8 cellular contexts compared by ENCODE assay signal in genomic region chr5:138543730-138544104, GRCh38. TPM values are rescaled to one million over a fixed set of nuclear protein-coding genes. Genes with fewer than 3 reads are reported as not detected.
DNase-seq lines count a peak whose midpoint lies in the region; ATAC-seq and TF ChIP-seq lines count a peak whose summit lies in the region.

No MANE protein-coding gene starts in this region.

- peak overlapping the region; percentile 99 for H3K27ac ChIP-seq in A673 (ENCODE audit: low read depth, low read length, poor library complexity, severe bottlenecking)

- no peaks in the 10 kb centered on the region for H3K27me3 ChIP-seq in A673 (replicated peaks; ENCODE audit: insufficient read depth, low read depth, low read length, poor library complexity)
- H3K27me3 ChIP-seq in skeletal muscle satellite cell (ENCODE audit: control insufficient read depth, insufficient read depth, low read length): no peaks in the 10 kb centered on the region

- intact Hi-C loops in A673 (cut with micrococcal nuclease; ENCODE audit: unreplicated experiment) (loop anchor here (2.0 kb wide), 2 partner anchors 31 to 79 kb away; partner anchors contain the start of genes EGR1 and HSPA9), left ventricle myocardium superior (cut with micrococcal nuclease) (no loop called here)
- intact Hi-C loops in activated CD4-positive, alpha-beta memory T cell treated with anti-CD3 and anti-CD28 coated beads for 36 hours (cut with micrococcal nuclease): loop anchor here (1.0 to 10.0 kb wide), 8 partner anchors 32 to 1631 kb away; partner anchors contain the start of genes BRD8, CDC23, CYSTM1 and EGR1

- H3K36me3 ChIP-seq in A673 (ENCODE audit: insufficient read depth, low read length, poor library complexity, severe bottlenecking) (peaks cover 27% of the 10 kb centered on the region), skeletal muscle satellite cell (ENCODE audit: insufficient read depth, low read length) (peaks cover 30% of the 10 kb centered on the region)

- H3K4me3 ChIP-seq in A673 (ENCODE audit: low read depth, low read length, poor library complexity, severe bottlenecking) (peak overlapping the region; percentile 87), skeletal muscle satellite cell (ENCODE audit: low read length) (peak overlapping the region; percentile 88)

- peak overlapping the region; percentile 97 for H3K9ac ChIP-seq in skeletal muscle satellite cell (ENCODE audit: low read depth, low read length)

- H3K9me3 ChIP-seq in A673 (ENCODE audit: low read depth, low read length, poor library complexity, severe bottlenecking) (no peaks in the 10 kb centered on the region), skeletal muscle satellite cell (replicated peaks; ENCODE audit: low read length) (no peaks in the 10 kb centered on the region)

- POLR2A ChIA-PET in A673 (lab: Charles Lee; ENCODE audit: low non-redundant PET): interaction anchor here (0.9 kb wide), 1 partner anchor 25 kb away, joined by 3 read pairs; no protein-coding TSS in a partner anchor
- POLR2A ChIA-PET in activated CD4-positive, alpha-beta memory T cell treated with anti-CD3 and anti-CD28 coated beads for 36 hours (lab: Charles Lee): interaction anchor here (0.6 to 2.9 kb wide), 20 partner anchors 8 to 798 kb away, joined by 3 to 41 read pairs (median 4); partner anchors contain the start of genes CDC23, CDC25C, EGR1 and FAM53C

- H3K4me1 ChIP-seq in A673 (ENCODE audit: insufficient read depth, low read length, poor library complexity, severe bottlenecking): peaks cover 28% of the 10 kb centered on the region
- H3K4me1 ChIP-seq in skeletal muscle satellite cell (ENCODE audit: control insufficient read depth, insufficient read depth, low read length): peaks cover 36% of the 10 kb centered on the region

- H3K27ac Mint-ChIP-seq in activated CD4-positive, alpha-beta memory T cell treated with anti-CD3 and anti-CD28 coated beads for 36 hours: peak overlapping the region; percentile 100

- H3K27me3 Mint-ChIP-seq in activated CD4-positive, alpha-beta memory T cell treated with anti-CD3 and anti-CD28 coated beads for 36 hours: no peaks in the 10 kb centered on the region

- H3K4me3 Mint-ChIP-seq in activated CD4-positive, alpha-beta memory T cell treated with anti-CD3 and anti-CD28 coated beads for 36 hours: peak overlapping the region; percentile 98

- BruUV-seq in A673 (replicated peaks; lab: Mats Ljungman, UMichigan): TSS peak; percentile 82

- no peak for TF ChIP-seq CTCF in A673 (conservative IDR thresholded peaks at IDR 0.05; ENCODE audit: low read depth, low read length)

- H3K4me2 ChIP-seq in skeletal muscle satellite cell (ENCODE audit: low read length): peak overlapping the region; percentile 83

- peaks cover 29% of the 10 kb centered on the region for H3K36me3 Mint-ChIP-seq in activated CD4-positive, alpha-beta memory T cell treated with anti-CD3 and anti-CD28 coated beads for 36 hours

- DNase-seq in A673 (ENCODE audit: low spot score) (no peak), left ventricle myocardium superior (no peak), DMS 273 (lab: John Stamatoyannopoulos, UW; ENCODE audit: unreplicated experiment) (no peak), HuH-7 (ENCODE audit: low spot score) (no peak)
- no peak for DNase-seq in activated CD4-positive, alpha-beta memory T cell treated with anti-CD3 and anti-CD28 coated beads for 36 hours

- ATAC-seq in GM18517 (IDR thresholded peaks at IDR 0.05; ENCODE audit: unreplicated experiment) (peak; percentile 45), HG02943 (IDR thresholded peaks at IDR 0.05; ENCODE audit: low read depth, unreplicated experiment) (peak; percentile 39), left ventricle myocardium superior (peak; percentile 60)

- CTCF ChIA-PET in A673 (lab: Charles Lee): no interaction called here
- CTCF ChIA-PET in activated CD4-positive, alpha-beta memory T cell treated with anti-CD3 and anti-CD28 coated beads for 36 hours (lab: Charles Lee): interaction anchor here (0.7 to 3.0 kb wide), 9 partner anchors 12 to 507 kb away, joined by 3 to 18 read pairs (median 7); partner anchors contain the start of genes EGR1, HSPA9 and KDM3B

- H3K9me3 Mint-ChIP-seq in activated CD4-positive, alpha-beta memory T cell treated with anti-CD3 and anti-CD28 coated beads for 36 hours: no peaks in the 10 kb centered on the region

- peaks cover 71% of the 10 kb centered on the region for H3K4me1 Mint-ChIP-seq in activated CD4-positive, alpha-beta memory T cell treated with anti-CD3 and anti-CD28 coated beads for 36 hours (ENCODE audit: low read depth)

RNA-seq across cellular contexts. Expression of gene ETF1, which starts 0.7 kb away (rescaled TPM):
- total RNA-seq in A673 (2021) (172 and 191 TPM in 2 replicates), left ventricle myocardium superior (86.2 TPM)
- total RNA-seq in activated CD4-positive, alpha-beta memory T cell treated with anti-CD3 and anti-CD28 coated beads for 36 hours: 100 to 1,000 TPM; 131 to 132 TPM
- total RNA-seq in skeletal muscle satellite cell (2012; rRNA removed): 137 and 170 TPM in 2 replicates

RNA-seq across cellular contexts. Expression of gene HSPA9, which starts 31.5 kb away (rescaled TPM):
- total RNA-seq in A673 (2021) (502 TPM in 2 replicates), left ventricle myocardium superior (311 TPM)
- 100 to 1,000 TPM; 358 to 368 TPM for total RNA-seq in activated CD4-positive, alpha-beta memory T cell treated with anti-CD3 and anti-CD28 coated beads for 36 hours
- 410 and 475 TPM in 2 replicates for total RNA-seq in skeletal muscle satellite cell (2012; rRNA removed)
